16 cellular contexts compared by ENCODE assay signal in genomic region chr6:35091353-35092083, GRCh38. TPM values are rescaled to one million over a fixed set of nuclear protein-coding genes. Genes with fewer than 3 reads are reported as not detected.
A peak's percentile ranks its signal among the peaks of the same experiment; 100 is the strongest.
DNase-seq lines count a peak whose midpoint lies in the region; TF ChIP-seq lines count a peak whose summit lies in the region.
"Had no signal": no experiment of that assay in that cellular context is flagged by ENCODE, and none has a peak within 500 bp of the region (broad histone marks: within the 10 kb centered on the region; RNA-seq: fewer than 3 reads in every experiment).

No MANE protein-coding gene starts in this region.

- H3K27me3 Mint-ChIP-seq in brain, result no peaks in the 10 kb centered on the region
- H3K27me3 Mint-ChIP-seq: CD4-positive, alpha-beta T cell had no signal

- H3K4me1 Mint-ChIP-seq in brain, result peaks cover 59% of the 10 kb centered on the region
- H3K4me1 Mint-ChIP-seq: activated CD4-positive, alpha-beta T cell treated with anti-CD3 and anti-CD28 coated beads, Interleukin-2, amount 10 ng/mL, durations not matched to agents 24 days and 14 days had no signal

- H3K14ac ChIP-seq in mesenchymal stem cell (ENCODE audit: low read length in 2 of 2), result no peak overlapping the region

- no peak overlapping the region for H2BK120ac ChIP-seq in mesenchymal stem cell (ENCODE audit: low read depth, low read length)

- H3K36me3 Mint-ChIP-seq in brain, result peaks cover 30% of the 10 kb centered on the region

- H2AK5ac ChIP-seq in mesenchymal stem cell (ENCODE audit: low read length, severe bottlenecking), result no peak overlapping the region

- no peak overlapping the region for H2BK12ac ChIP-seq in mesenchymal stem cell (ENCODE audit: low read length in 2 of 2)

- peaks cover 61% of the 10 kb centered on the region for H3K4me1 ChIP-seq in GM23248 (ENCODE audit: insufficient read depth)
- peaks cover 36% of the 10 kb centered on the region for H3K4me1 ChIP-seq in mesenchymal stem cell (ENCODE audit: control insufficient read depth, insufficient read depth, low read depth, low read length)
- peaks cover 0 to 83% (median 34%) of the 10 kb centered on the region in 4 donors for H3K4me1 ChIP-seq in tibial artery
- H3K4me1 ChIP-seq in testis, result peaks cover 41% of the 10 kb centered on the region

- H2BK5ac ChIP-seq in mesenchymal stem cell (ENCODE audit: low read depth, low read length, poor library complexity, severe bottlenecking), result no peak overlapping the region

- TF ChIP-seq CTCF in brain (conservative IDR thresholded peaks at IDR 0.05) (no peak), tibial artery (IDR thresholded peaks at IDR 0.05) (no peak), testis (IDR thresholded peaks at IDR 0.05) (no peak)

- no peak overlapping the region for H3K4ac ChIP-seq in mesenchymal stem cell (ENCODE audit: low read depth in 1 of 2, low read length in 2 of 2)

- TF ChIP-seq POLR2A in testis (IDR thresholded peaks at IDR 0.05), result no peak

- WGBS in GM23248 (ENCODE audit: low coverage in 1 of 2, low lambda C conversion rate in 2 of 2, missing lambda C conversion rate in 2 of 2), 2 experiments, result 21 to 23% methylated on average over 18 of the region's 18 CpGs
- 91% methylated on average over 18 of the region's 18 CpGs for WGBS in mesenchymal stem cell
- WGBS in testis, 2 donors, result 80 to 82% methylated on average over 18 of the region's 18 CpGs

- H4K20me1 ChIP-seq in GM23248 (ENCODE audit: insufficient read depth), result no peaks in the 10 kb centered on the region

- H3K27ac Mint-ChIP-seq in brain, result peak overlapping the region in 4 of 5 experiments; percentile 29 to 60 (median 50)
- H3K27ac Mint-ChIP-seq: activated CD4-positive, alpha-beta T cell treated with anti-CD3 and anti-CD28 coated beads, Interleukin-2, amount 10 ng/mL, durations not matched to agents 24 days and 14 days; CD4-positive, alpha-beta T cell had no signal

- H3K4me3 ChIP-seq in GM23248, result peak overlapping the region; percentile 11; the same call in 1 of the 2 replicates
- H3K4me3 ChIP-seq in mesenchymal stem cell (ENCODE audit: insufficient read depth in 1 of 2, low read depth in 1 of 2, low read length in 2 of 2), result peak overlapping the region in 1 of 2 experiments; percentile 26
- H3K4me3 ChIP-seq in tibial artery, result no peak overlapping the region
- no peak overlapping the region for H3K4me3 ChIP-seq in testis
- H3K4me3 ChIP-seq: thyroid gland had no signal

- H3K79me1 ChIP-seq in mesenchymal stem cell (replicated peaks; ENCODE audit: low read length, poor library complexity, severe bottlenecking), result no peaks in the 10 kb centered on the region

- H2BK15ac ChIP-seq in mesenchymal stem cell (ENCODE audit: low read depth, poor library complexity, severe bottlenecking), result no peak overlapping the region

- H3K4me2 ChIP-seq in GM23248 (ENCODE audit: unreplicated experiment) (peak overlapping the region; percentile 56), mesenchymal stem cell (ENCODE audit: low read length, poor library complexity, severe bottlenecking) (no peak overlapping the region)

- H3K18ac ChIP-seq in mesenchymal stem cell (ENCODE audit: low read depth in 1 of 2, low read length in 2 of 2), result no peak overlapping the region

- no peaks in the 10 kb centered on the region for H3K9me3 ChIP-seq in GM23248 (ENCODE audit: low read depth)
- H3K9me3 ChIP-seq in mesenchymal stem cell (ENCODE audit: control insufficient read depth, low read length), result no peaks in the 10 kb centered on the region
- no peaks in the 10 kb centered on the region for H3K9me3 ChIP-seq in tibial artery
- H3K9me3 ChIP-seq in testis, result no peaks in the 10 kb centered on the region
- H3K9me3 ChIP-seq: thyroid gland had no signal

- H3K9me2 ChIP-seq in GM23248 (ENCODE audit: insufficient read depth), result no peaks in the 10 kb centered on the region

- H3K36me3 ChIP-seq in GM23248 (ENCODE audit: low read depth) (no peaks in the 10 kb centered on the region), mesenchymal stem cell (ENCODE audit: control insufficient read depth in 1 of 2, insufficient read depth in 2 of 2, low read depth in 1 of 2, low read length in 2 of 2) (peaks cover 28 to 31% of the 10 kb centered on the region in 2 experiments), tibial artery (peaks cover 21 to 39% (median 37%) of the 10 kb centered on the region in 3 donors), testis (ENCODE audit: low read depth, missing control alignments) (no peaks in the 10 kb centered on the region)

- H3K79me2 ChIP-seq in GM23248 (ENCODE audit: insufficient read depth), result no peaks in the 10 kb centered on the region

- in situ Hi-C loops in GM23248 (cut with MboI), result no loop called here

- H3F3A ChIP-seq in GM23248 (ENCODE audit: insufficient read depth), result peaks cover 52% of the 10 kb centered on the region

- H3K9ac ChIP-seq in GM23248 (peak overlapping the region; percentile 39), mesenchymal stem cell (ENCODE audit: low read length) (peak overlapping the region; percentile 49)

- intact Hi-C loops in tibial artery (cut with DNase I; ENCODE audit: low total_unique reads) (no loop called here), testis (cut with DNase I; ENCODE audit: low total_unique reads) (no loop called here)

- H3K27me3 ChIP-seq in GM23248 (replicated peaks; ENCODE audit: insufficient read depth), result no peaks in the 10 kb centered on the region
- H3K27me3 ChIP-seq in mesenchymal stem cell (ENCODE audit: control insufficient read depth in 1 of 2, insufficient read depth in 1 of 2, low read length in 2 of 2), result no peaks in the 10 kb centered on the region
- H3K27me3 ChIP-seq in tibial artery, result no peaks in the 10 kb centered on the region
- no peaks in the 10 kb centered on the region for H3K27me3 ChIP-seq in testis
- H3K27me3 ChIP-seq: thyroid gland had no signal

- no peak overlapping the region for H4K8ac ChIP-seq in mesenchymal stem cell (ENCODE audit: low read length)

- peak overlapping the region; percentile 43 for H3K27ac ChIP-seq in GM23248
- H3K27ac ChIP-seq in mesenchymal stem cell (ENCODE audit: low read length, poor library complexity, severe bottlenecking), result no peak overlapping the region
- peak overlapping the region; percentile 51 to 60 for H3K27ac ChIP-seq in tibial artery
- no peak overlapping the region for H3K27ac ChIP-seq in testis
- H3K27ac ChIP-seq: thyroid gland had no signal

- no peak overlapping the region for H3K23ac ChIP-seq in mesenchymal stem cell (ENCODE audit: low read length in 2 of 2)

- DNase-seq in GM23248 (peak; percentile 75), mesenchymal stem cell (peak; percentile 7), tibial artery (no peak), medulla oblongata (ENCODE audit: extremely low spot score) (no peak), testis (no peak), NCI-H187 (lab: John Stamatoyannopoulos, UW) (no peak), retina (no peak)
- DNase-seq: activated CD4-positive, alpha-beta T cell treated with anti-CD3 and anti-CD28 coated beads, Interleukin-2, amount 10 ng/mL, durations not matched to agents 24 days and 14 days; CD4-positive, alpha-beta T cell; GDM1; mesendoderm; NCI-H2107; thyroid gland had no signal

- no peaks in the 10 kb centered on the region for H3K9me3 Mint-ChIP-seq in brain
- H3K9me3 Mint-ChIP-seq: activated CD4-positive, alpha-beta T cell treated with anti-CD3 and anti-CD28 coated beads, Interleukin-2, amount 10 ng/mL, durations not matched to agents 24 days and 14 days; CD4-positive, alpha-beta T cell had no signal

- no peak overlapping the region for H3K4me3 Mint-ChIP-seq in brain
- H3K4me3 Mint-ChIP-seq: activated CD4-positive, alpha-beta T cell treated with anti-CD3 and anti-CD28 coated beads, Interleukin-2, amount 10 ng/mL, durations not matched to agents 24 days and 14 days; CD4-positive, alpha-beta T cell had no signal

- H4K91ac ChIP-seq in mesenchymal stem cell (ENCODE audit: low read length), result no peak overlapping the region

- H2AFZ ChIP-seq in GM23248, result peak overlapping the region; percentile 58
- H2AFZ ChIP-seq in mesenchymal stem cell (ENCODE audit: low read depth, low read length), result no peak overlapping the region

RNA-seq across cellular contexts. Expression of gene TCP11, which starts 49.6 kb away (rescaled TPM):
- not detected in 2 replicates for total RNA-seq in GM23248 (2014; rRNA removed; shearing (Covaris generic))
- not detected in 2 replicates for polyA plus RNA-seq in GM23248 (2016; fragmentation: Nextera tagmentation; extraction: Ambion mirVana)
- polyA plus RNA-seq in brain (ENCODE audit: insufficient read depth, low read depth, low replicate concordance), result 1.4 TPM
- polyA plus RNA-seq in mesenchymal stem cell (2013, experiment 1 of 2), result 0.11 TPM
- polyA plus RNA-seq in mesenchymal stem cell (2013, experiment 2 of 2), result 0.04 TPM
- 100 to 1,000 TPM; 193 to 639 TPM for total RNA-seq in testis
- 1,044 TPM for polyA plus RNA-seq in testis (ENCODE audit: insufficient read depth, low read depth, low replicate concordance)
- total RNA-seq: activated CD4-positive, alpha-beta T cell treated with anti-CD3 and anti-CD28 coated beads, Interleukin-2, amount 10 ng/mL, durations not matched to agents 24 days and 14 days; CD4-positive, alpha-beta T cell; HT-29; MCF 10A had no signal

Comparison
In these comparisons a context has a peak if more than half of its experiments do, and no peak if none do; other contexts are left out.
1. DNase-seq: peak in GM23248 (single experiment) and mesenchymal stem cell (single experiment); none in tibial artery (0 of 2), medulla oblongata (single experiment), testis (single experiment), NCI-H187 (0 of 2) and retina (single experiment).
2. H3K27ac ChIP-seq: peak in GM23248 (single experiment) and tibial artery (2 of 2); none in mesenchymal stem cell (single experiment) and testis (0 of 2).
3. RNA of gene TCP11, which starts 49.6 kb away (polyA plus RNA-seq): 1,044 TPM in testis (single experiment); 1.4 TPM in brain (single experiment) and not detected in GM23248; every median in the first group is over 100 times any median in the second.